In genomic region chr6:163398104-163398503, GRCh38 we compare ENCODE assay signal across 18 cellular contexts. TPM values are rescaled to one million over a fixed set of nuclear protein-coding genes. Genes with fewer than 3 reads are reported as not detected.
DNase-seq lines count a peak whose midpoint lies in the region; ATAC-seq and TF ChIP-seq lines count a peak whose summit lies in the region.
"Had no signal": no experiment of that assay in that cellular context is flagged by ENCODE, and none has a peak within 500 bp of the region (broad histone marks: within the 10 kb centered on the region; RNA-seq: fewer than 3 reads in every experiment).

No MANE protein-coding gene starts in this region.

- H3K36me3 Mint-ChIP-seq in dendritic cell treated with granulocyte-macrophage colony-stimulating factor and Interleukin-4, amounts not matched to agents 40 ng/mL and 50 ng/mL, for 4 days (ENCODE audit: low read depth) = peaks cover 42% of the 10 kb centered on the region
- no peaks in the 10 kb centered on the region for H3K36me3 Mint-ChIP-seq in neural crest cell (ENCODE audit: low read depth)
- H3K36me3 Mint-ChIP-seq in activated T-helper 2 cell treated with anti-CD3 and anti-CD28 coated beads, Interferon-gamma antibody, Interleukin-2, Interleukin-4, amounts not matched to agents 10 μg/mL and 5 μg/mL and 100 μg/mL, durations not matched to agents 14 hours and 24 hours and 36 hours (ENCODE audit: low read depth) = no peaks in the 10 kb centered on the region

- H3K9me2 ChIP-seq in MM.1S (replicated peaks; ENCODE audit: insufficient read depth, low read length) = no peaks in the 10 kb centered on the region

- H3K4me3 ChIP-seq in MM.1S (ENCODE audit: low read length) (no peak overlapping the region), osteoblast (ENCODE audit: insufficient read depth, low read length) (no peak overlapping the region)
- H3K4me3 ChIP-seq: SJCRH30 had no signal

- peak overlapping the region; percentile 80 for H3K27ac Mint-ChIP-seq in dendritic cell treated with granulocyte-macrophage colony-stimulating factor and Interleukin-4, amounts not matched to agents 40 ng/mL and 50 ng/mL, for 4 days
- H3K27ac Mint-ChIP-seq in neural crest cell (ENCODE audit: unreplicated experiment) = peak overlapping the region; percentile 93
- no peak overlapping the region for H3K27ac Mint-ChIP-seq in activated T-helper 2 cell treated with anti-CD3 and anti-CD28 coated beads, Interferon-gamma antibody, Interleukin-2, Interleukin-4, amounts not matched to agents 10 μg/mL and 5 μg/mL and 100 μg/mL, durations not matched to agents 14 hours and 24 hours and 36 hours

- H3K36me3 ChIP-seq in MM.1S (replicated peaks; ENCODE audit: insufficient read depth, low read length) (no peaks in the 10 kb centered on the region), osteoblast (ENCODE audit: insufficient read depth, low read length) (no peaks in the 10 kb centered on the region)
- H3K36me3 ChIP-seq: SJCRH30 had no signal

- intact Hi-C loops in dendritic cell treated with granulocyte-macrophage colony-stimulating factor and Interleukin-4, amounts not matched to agents 40 ng/mL and 50 ng/mL, for 4 days (cut with micrococcal nuclease) = no loop called here
- intact Hi-C loops in activated T-helper 2 cell treated with anti-CD3 and anti-CD28 coated beads, Interferon-gamma antibody, Interleukin-2, Interleukin-4, amounts not matched to agents 10 μg/mL and 5 μg/mL and 100 μg/mL, durations not matched to agents 14 hours and 24 hours and 36 hours (cut with micrococcal nuclease) = no loop called here

- H3K9me3 Mint-ChIP-seq in dendritic cell treated with granulocyte-macrophage colony-stimulating factor and Interleukin-4, amounts not matched to agents 40 ng/mL and 50 ng/mL, for 4 days = no peaks in the 10 kb centered on the region
- no peaks in the 10 kb centered on the region for H3K9me3 Mint-ChIP-seq in neural crest cell
- H3K9me3 Mint-ChIP-seq in activated T-helper 2 cell treated with anti-CD3 and anti-CD28 coated beads, Interferon-gamma antibody, Interleukin-2, Interleukin-4, amounts not matched to agents 10 μg/mL and 5 μg/mL and 100 μg/mL, durations not matched to agents 14 hours and 24 hours and 36 hours = no peaks in the 10 kb centered on the region

- no peak overlapping the region for H2AFZ ChIP-seq in MM.1S (ENCODE audit: low read length)
- no peak overlapping the region for H2AFZ ChIP-seq in osteoblast (ENCODE audit: low read length)

- H3F3A ChIP-seq in MM.1S (ENCODE audit: insufficient read depth, low read length) = no peaks in the 10 kb centered on the region

- H3K27ac ChIP-seq in temporal lobe (ENCODE audit: low read depth, low read length) = peak overlapping the region; percentile 51
- H3K27ac ChIP-seq in MM.1S (ENCODE audit: low read length) = no peak overlapping the region
- H3K27ac ChIP-seq in osteoblast (ENCODE audit: low read depth, low read length) = no peak overlapping the region
- H3K27ac ChIP-seq: HL-60, RWPE1, SJCRH30 had no signal

- H3K4me1 Mint-ChIP-seq in dendritic cell treated with granulocyte-macrophage colony-stimulating factor and Interleukin-4, amounts not matched to agents 40 ng/mL and 50 ng/mL, for 4 days (ENCODE audit: low read depth) = peaks cover 80% of the 10 kb centered on the region
- peaks cover 94% of the 10 kb centered on the region for H3K4me1 Mint-ChIP-seq in neural crest cell
- peaks cover 4% of the 10 kb centered on the region for H3K4me1 Mint-ChIP-seq in activated T-helper 2 cell treated with anti-CD3 and anti-CD28 coated beads, Interferon-gamma antibody, Interleukin-2, Interleukin-4, amounts not matched to agents 10 μg/mL and 5 μg/mL and 100 μg/mL, durations not matched to agents 14 hours and 24 hours and 36 hours (ENCODE audit: low read depth)

- DNase-seq in SK-MEL-5 (ENCODE audit: low read depth, low spot score) (peak; percentile 35), neural crest cell (ENCODE audit: low read depth, low spot score) (no peak), MM.1S (no peak), osteoblast (ENCODE audit: insufficient read length, low spot score, missing footprints) (no peak)
- no peak for DNase-seq in activated T-helper 2 cell treated with anti-CD3 and anti-CD28 coated beads, Interferon-gamma antibody, Interleukin-2, Interleukin-4, amounts not matched to agents 10 μg/mL and 5 μg/mL and 100 μg/mL, durations not matched to agents 14 hours and 24 hours and 36 hours (ENCODE audit: low spot score)
- DNase-seq: COR-L47, DMS153, NCI-H1436, NCI-H2029, NCI-H2171 treated with DMSO at 0.1 percent for 48 hours, NCI-H748 treated with DMSO at 0.1 percent for 48 hours, PC-3, SJCRH30 had no signal

- TF ChIP-seq CTCF in neural crest cell (conservative IDR thresholded peaks at IDR 0.05) (no peak), MM.1S (IDR thresholded peaks at IDR 0.05; ENCODE audit: low read length) (no peak), osteoblast (IDR thresholded peaks at IDR 0.05; ENCODE audit: extremely low read depth, low read depth, low read length) (no peak)

- H3K27me3 ChIP-seq in MM.1S (replicated peaks; ENCODE audit: insufficient read depth, low read length) (no peaks in the 10 kb centered on the region), osteoblast (ENCODE audit: insufficient read depth, low read length) (no peaks in the 10 kb centered on the region)
- H3K27me3 ChIP-seq: SJCRH30 had no signal

- ATAC-seq in HG03457 (IDR thresholded peaks at IDR 0.05; ENCODE audit: unreplicated experiment) = no peak
- ATAC-seq: PC-3 had no signal

- H3K9ac ChIP-seq in MM.1S (ENCODE audit: low read length) = no peak overlapping the region

- H3K4me2 ChIP-seq in MM.1S (ENCODE audit: low read depth, low read length) (no peak overlapping the region), osteoblast (ENCODE audit: insufficient read depth, low read length) (no peak overlapping the region)

- no peak overlapping the region for H3K4me3 Mint-ChIP-seq in dendritic cell treated with granulocyte-macrophage colony-stimulating factor and Interleukin-4, amounts not matched to agents 40 ng/mL and 50 ng/mL, for 4 days
- peak overlapping the region; percentile 52 for H3K4me3 Mint-ChIP-seq in neural crest cell
- no peak overlapping the region for H3K4me3 Mint-ChIP-seq in activated T-helper 2 cell treated with anti-CD3 and anti-CD28 coated beads, Interferon-gamma antibody, Interleukin-2, Interleukin-4, amounts not matched to agents 10 μg/mL and 5 μg/mL and 100 μg/mL, durations not matched to agents 14 hours and 24 hours and 36 hours (ENCODE audit: low read depth)

- H4K20me1 ChIP-seq in MM.1S (ENCODE audit: insufficient read depth, low read length) (no peaks in the 10 kb centered on the region), osteoblast (ENCODE audit: insufficient read depth, low read length) (no peaks in the 10 kb centered on the region)

- no peaks in the 10 kb centered on the region for H3K79me2 ChIP-seq in MM.1S (ENCODE audit: low read length)
- H3K79me2 ChIP-seq in osteoblast (ENCODE audit: insufficient read depth, low read length) = no peaks in the 10 kb centered on the region

- H3K4me1 ChIP-seq in MM.1S (ENCODE audit: low read length) = no peaks in the 10 kb centered on the region
- peaks cover 7% of the 10 kb centered on the region for H3K4me1 ChIP-seq in osteoblast (ENCODE audit: insufficient read depth, low read length)
- H3K4me1 ChIP-seq: SJCRH30 had no signal

- in situ Hi-C loops in SK-MEL-5 (cut with HindIII; ENCODE audit: low pct_unique_long_range_greater_than_20kb, low sequenced_read_pairs) = no loop called here

- no peaks in the 10 kb centered on the region for H3K9me3 ChIP-seq in MM.1S (replicated peaks; ENCODE audit: insufficient read depth, low read length)
- no peaks in the 10 kb centered on the region for H3K9me3 ChIP-seq in osteoblast (ENCODE audit: low read depth, low read length)
- H3K9me3 ChIP-seq: SJCRH30 had no signal

- no peaks in the 10 kb centered on the region for H3K27me3 Mint-ChIP-seq in dendritic cell treated with granulocyte-macrophage colony-stimulating factor and Interleukin-4, amounts not matched to agents 40 ng/mL and 50 ng/mL, for 4 days
- H3K27me3 Mint-ChIP-seq in neural crest cell (ENCODE audit: low read depth) = peaks cover 2% of the 10 kb centered on the region
- peaks cover 18% of the 10 kb centered on the region for H3K27me3 Mint-ChIP-seq in activated T-helper 2 cell treated with anti-CD3 and anti-CD28 coated beads, Interferon-gamma antibody, Interleukin-2, Interleukin-4, amounts not matched to agents 10 μg/mL and 5 μg/mL and 100 μg/mL, durations not matched to agents 14 hours and 24 hours and 36 hours (ENCODE audit: low read depth)

RNA-seq across cellular contexts. Expression of gene QKI, which starts 16.4 kb away (rescaled TPM):
- total RNA-seq in SK-MEL-5 (2014; rRNA removed; shearing (Covaris generic)) = 61.1 and 62.9 TPM in 2 replicates
- polyA plus RNA-seq in SK-MEL-5 (2015; cell fraction: cytosol; rRNA removed) = 55.8 and 82.3 TPM in 2 replicates
- polyA plus RNA-seq in SK-MEL-5 (2015; cell fraction: nucleus; rRNA removed) = 33.4 and 35.4 TPM in 2 replicates
- total RNA-seq in neural crest cell = 260 and 267 TPM in 2 replicates
- 198 TPM for total RNA-seq in temporal lobe
- 64.0 and 65.1 TPM in 2 replicates for total RNA-seq in activated T-helper 2 cell treated with anti-CD3 and anti-CD28 coated beads, Interferon-gamma antibody, Interleukin-2, Interleukin-4, amounts not matched to agents 10 μg/mL and 5 μg/mL and 100 μg/mL, durations not matched to agents 14 hours and 24 hours and 36 hours
- 205 and 212 TPM in 2 replicates for total RNA-seq in osteoblast
